15 cellular contexts compared by ENCODE assay signal in the genomic region with DNA sequence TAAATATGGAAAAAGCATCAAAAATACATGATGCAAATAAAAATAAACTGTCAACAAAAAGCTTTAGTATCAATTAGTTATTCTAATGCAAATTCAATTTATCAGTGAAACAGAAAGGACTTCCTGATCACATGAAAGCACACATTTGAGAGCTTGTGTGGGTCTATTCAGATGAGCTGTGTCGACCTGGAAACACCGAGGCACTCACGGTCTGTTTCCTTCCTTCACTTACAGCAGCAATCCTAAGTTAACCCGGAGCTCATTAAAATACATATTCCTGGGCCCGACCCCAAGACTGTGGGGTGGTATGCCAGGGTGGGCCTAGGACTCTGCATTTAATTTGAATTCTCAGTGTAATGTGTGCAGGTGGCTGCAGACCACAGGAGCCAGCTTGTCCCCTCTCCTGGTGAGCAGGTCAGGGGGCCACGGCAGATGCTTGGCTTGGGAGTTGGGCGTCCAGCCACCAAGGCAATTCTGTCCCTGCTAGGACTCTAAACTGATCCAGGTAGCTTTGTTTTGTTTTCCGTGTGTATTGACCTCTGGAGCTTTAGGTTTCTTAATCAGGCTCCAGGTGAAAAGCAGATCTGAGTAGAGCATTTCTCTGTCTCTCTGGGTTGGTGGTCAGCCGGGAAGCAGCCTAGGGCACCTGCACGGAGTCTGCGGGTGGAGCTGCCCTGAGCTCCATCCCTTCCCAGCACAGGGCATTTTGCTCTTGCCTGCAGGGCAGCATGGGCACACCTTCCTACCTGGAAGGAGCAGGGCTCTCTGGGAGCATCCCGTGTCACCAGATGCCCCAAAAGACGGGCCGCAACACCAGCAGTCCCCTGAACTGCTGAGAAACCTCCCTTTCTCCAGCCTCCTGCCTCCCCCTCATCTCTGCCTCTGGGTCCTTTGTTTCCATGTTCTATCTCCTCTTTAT. TPM values are rescaled to one million over a fixed set of nuclear protein-coding genes. Genes with fewer than 3 reads are reported as not detected.
DNase-seq lines count a peak whose midpoint lies in the region; ATAC-seq and TF ChIP-seq lines count a peak whose summit lies in the region.
"Had no signal": no experiment of that assay in that cellular context is flagged by ENCODE, and none has a peak within 500 bp of the region (broad histone marks: within the 10 kb centered on the region; RNA-seq: fewer than 3 reads in every experiment).

No MANE protein-coding gene starts in this region.

- H3K27me3 Mint-ChIP-seq in CD4-positive, alpha-beta T cell: no peaks in the 10 kb centered on the region
- H3K27me3 Mint-ChIP-seq in activated CD8-positive, alpha-beta memory T cell treated with anti-CD3 and anti-CD28 coated beads, Interleukin-2, amount 10 ng/mL, durations not matched to agents 7 days and 5 days: no peaks in the 10 kb centered on the region
- no peaks in the 10 kb centered on the region for H3K27me3 Mint-ChIP-seq in osteocyte (ENCODE audit: unreplicated experiment)

- peak overlapping the region; percentile 42 for H3K27ac ChIP-seq in CD4-positive, alpha-beta T cell (ENCODE audit: low read depth, low read length)
- no peak overlapping the region for H3K27ac ChIP-seq in mesenchymal stem cell (ENCODE audit: low read length, poor library complexity, severe bottlenecking)
- H3K27ac ChIP-seq: C4-2B, epithelial cell of prostate had no signal

- H3K23ac ChIP-seq in mesenchymal stem cell (ENCODE audit: low read length in 2 of 2): peak overlapping the region in 1 of 2 experiments; percentile 56

- no peak overlapping the region for H3K9ac ChIP-seq in mesenchymal stem cell (ENCODE audit: low read length)
- H3K9ac ChIP-seq: SK-N-SH had no signal

- TF ChIP-seq POLR2A in GM19099 (IDR thresholded peaks at IDR 0.05; ENCODE audit: extremely low read depth, insufficient read length, low read depth): peak; percentile 35

- H3K4me3 Mint-ChIP-seq in CD4-positive, alpha-beta T cell: peak overlapping the region; percentile 77
- H3K4me3 Mint-ChIP-seq in activated CD8-positive, alpha-beta memory T cell treated with anti-CD3 and anti-CD28 coated beads, Interleukin-2, amount 10 ng/mL, durations not matched to agents 7 days and 5 days: peak overlapping the region; percentile 69
- no peak overlapping the region for H3K4me3 Mint-ChIP-seq in osteocyte (ENCODE audit: unreplicated experiment)
- H3K4me3 Mint-ChIP-seq: brain, mesothelial cell of epicardium had no signal

- no peak overlapping the region for H2BK15ac ChIP-seq in mesenchymal stem cell (ENCODE audit: low read depth, poor library complexity, severe bottlenecking)

- H3K9me3 Mint-ChIP-seq in CD4-positive, alpha-beta T cell: no peaks in the 10 kb centered on the region
- no peaks in the 10 kb centered on the region for H3K9me3 Mint-ChIP-seq in activated CD8-positive, alpha-beta memory T cell treated with anti-CD3 and anti-CD28 coated beads, Interleukin-2, amount 10 ng/mL, durations not matched to agents 7 days and 5 days (ENCODE audit: low read depth)
- no peaks in the 10 kb centered on the region for H3K9me3 Mint-ChIP-seq in osteocyte (ENCODE audit: unreplicated experiment)
- H3K9me3 Mint-ChIP-seq: mesothelial cell of epicardium had no signal

- H4K91ac ChIP-seq in mesenchymal stem cell (ENCODE audit: low read length): peak overlapping the region; percentile 12

- H3K4me2 ChIP-seq in mesenchymal stem cell (ENCODE audit: low read length, poor library complexity, severe bottlenecking): no peak overlapping the region
- H3K4me2 ChIP-seq: SK-N-SH had no signal

- peaks cover 24% of the 10 kb centered on the region for H3K79me1 ChIP-seq in mesenchymal stem cell (replicated peaks; ENCODE audit: low read length, poor library complexity, severe bottlenecking)

- H2BK120ac ChIP-seq in mesenchymal stem cell (ENCODE audit: low read depth, low read length): peak overlapping the region; percentile 15

- H3K14ac ChIP-seq in mesenchymal stem cell (ENCODE audit: low read length in 2 of 2): peak overlapping the region in 1 of 2 experiments; percentile 84

- H3K4me3 ChIP-seq in mesenchymal stem cell (ENCODE audit: insufficient read depth in 1 of 2, low read depth in 1 of 2, low read length in 2 of 2): no peak overlapping the region

- peak overlapping the region in 1 of 2 experiments; percentile 73 for H3K4ac ChIP-seq in mesenchymal stem cell (ENCODE audit: low read depth in 1 of 2, low read length in 2 of 2)

- intact Hi-C loops in CD4-positive, alpha-beta T cell (cut with DNase I, micrococcal nuclease): loop anchor here (2.0 to 5.0 kb wide), 2 partner anchors 15 to 121 kb away; no protein-coding TSS in a partner anchor

- H2AK5ac ChIP-seq in mesenchymal stem cell (ENCODE audit: low read length, severe bottlenecking): peak overlapping the region; percentile 23

- H4K8ac ChIP-seq in mesenchymal stem cell (ENCODE audit: low read length): no peak overlapping the region

- no peaks in the 10 kb centered on the region for H3K9me3 ChIP-seq in CD4-positive, alpha-beta T cell (ENCODE audit: control insufficient read depth, low read length)
- H3K9me3 ChIP-seq in mesenchymal stem cell (ENCODE audit: control insufficient read depth, low read length): no peaks in the 10 kb centered on the region
- H3K9me3 ChIP-seq: SK-N-SH had no signal

- DNase-seq in CD4-positive, alpha-beta T cell: no peak
- peak; percentile 42 for DNase-seq in activated CD8-positive, alpha-beta memory T cell treated with anti-CD3 and anti-CD28 coated beads, Interleukin-2, amount 10 ng/mL, durations not matched to agents 7 days and 5 days
- DNase-seq in mesenchymal stem cell: no peak
- DNase-seq in NOMO-1 (lab: John Stamatoyannopoulos, UW; ENCODE audit: unreplicated experiment in 2 of 2): no peak
- no peak for DNase-seq in osteocyte (ENCODE audit: extremely low spot score, unreplicated experiment)
- DNase-seq: NCI-H1092, NCI-H526 treated with DMSO at 0.1 percent for 48 hours, SK-N-SH had no signal

- peaks cover 99% of the 10 kb centered on the region for H3K4me1 Mint-ChIP-seq in CD4-positive, alpha-beta T cell (ENCODE audit: low read depth)
- H3K4me1 Mint-ChIP-seq in activated CD8-positive, alpha-beta memory T cell treated with anti-CD3 and anti-CD28 coated beads, Interleukin-2, amount 10 ng/mL, durations not matched to agents 7 days and 5 days: peaks cover 83% of the 10 kb centered on the region
- H3K4me1 Mint-ChIP-seq in osteocyte (ENCODE audit: unreplicated experiment): peaks cover 38% of the 10 kb centered on the region

- peaks cover 52% of the 10 kb centered on the region for H3K36me3 Mint-ChIP-seq in CD4-positive, alpha-beta T cell (ENCODE audit: low read depth)
- peaks cover 57% of the 10 kb centered on the region for H3K36me3 Mint-ChIP-seq in activated CD8-positive, alpha-beta memory T cell treated with anti-CD3 and anti-CD28 coated beads, Interleukin-2, amount 10 ng/mL, durations not matched to agents 7 days and 5 days
- peaks cover 7% of the 10 kb centered on the region for H3K36me3 Mint-ChIP-seq in osteocyte (ENCODE audit: unreplicated experiment)

- no peak for ATAC-seq in CD4-positive, alpha-beta T cell (ENCODE audit: poor library complexity)
- ATAC-seq in activated CD8-positive, alpha-beta memory T cell treated with anti-CD3 and anti-CD28 coated beads, Interleukin-2, amount 10 ng/mL, durations not matched to agents 7 days and 5 days: peak; percentile 12
- ATAC-seq in GM18520 (IDR thresholded peaks at IDR 0.05; ENCODE audit: unreplicated experiment): no peak
- ATAC-seq in GM21381 (IDR thresholded peaks at IDR 0.05; ENCODE audit: unreplicated experiment): no peak

- no peak overlapping the region for H3K18ac ChIP-seq in mesenchymal stem cell (ENCODE audit: low read depth in 1 of 2, low read length in 2 of 2)

- peaks cover 3 to 19% of the 10 kb centered on the region in 2 experiments for H3K36me3 ChIP-seq in mesenchymal stem cell (ENCODE audit: control insufficient read depth in 1 of 2, insufficient read depth in 2 of 2, low read depth in 1 of 2, low read length in 2 of 2)

- WGBS in mesenchymal stem cell: 96% methylated on average over 13 of the region's 14 CpGs

- H2BK5ac ChIP-seq in mesenchymal stem cell (ENCODE audit: low read depth, low read length, poor library complexity, severe bottlenecking): no peak overlapping the region

- no peaks in the 10 kb centered on the region for H3K27me3 ChIP-seq in CD4-positive, alpha-beta T cell (ENCODE audit: control insufficient read depth, insufficient read depth, low read length)
- H3K27me3 ChIP-seq in mesenchymal stem cell (ENCODE audit: control insufficient read depth in 1 of 2, insufficient read depth in 1 of 2, low read length in 2 of 2): no peaks in the 10 kb centered on the region

- peaks cover 22% of the 10 kb centered on the region for H3K4me1 ChIP-seq in mesenchymal stem cell (ENCODE audit: control insufficient read depth, insufficient read depth, low read depth, low read length)

- POLR2A ChIA-PET in CD4-positive, alpha-beta T cell (lab: Charles Lee): interaction anchor here (0.9 to 4.8 kb wide), 17 partner anchors 8 to 123 kb away, joined by 3 to 33 read pairs (median 5); partner anchors contain the start of gene MBP

- CTCF ChIA-PET in CD4-positive, alpha-beta T cell (lab: Charles Lee): interaction anchor here (1.0 kb wide), 2 partner anchors 15 to 88 kb away, joined by 3 read pairs; no protein-coding TSS in a partner anchor
- CTCF ChIA-PET in activated CD8-positive, alpha-beta memory T cell treated with anti-CD3 and anti-CD28 coated beads, Interleukin-2, amount 10 ng/mL, durations not matched to agents 7 days and 5 days (lab: Charles Lee): interaction anchor here (0.8 to 2.6 kb wide), 23 partner anchors 9 to 140 kb away, joined by 3 to 12 read pairs (median 5); no protein-coding TSS in a partner anchor

- TF ChIP-seq CTCF in CD4-positive, alpha-beta T cell (IDR thresholded peaks at IDR 0.05): no peak
- TF ChIP-seq CTCF in osteocyte (IDR thresholded peaks at IDR 0.05): no peak

- H3K27ac Mint-ChIP-seq in CD4-positive, alpha-beta T cell: peak overlapping the region; percentile 83
- peak overlapping the region; percentile 79 for H3K27ac Mint-ChIP-seq in activated CD8-positive, alpha-beta memory T cell treated with anti-CD3 and anti-CD28 coated beads, Interleukin-2, amount 10 ng/mL, durations not matched to agents 7 days and 5 days
- no peak overlapping the region for H3K27ac Mint-ChIP-seq in osteocyte (ENCODE audit: unreplicated experiment)
- H3K27ac Mint-ChIP-seq: brain, mesothelial cell of epicardium had no signal

- no peak overlapping the region for H2AFZ ChIP-seq in mesenchymal stem cell (ENCODE audit: low read depth, low read length)

- H2BK12ac ChIP-seq in mesenchymal stem cell (ENCODE audit: low read length in 2 of 2): peak overlapping the region in 1 of 2 experiments; percentile 48

RNA-seq across cellular contexts. Expression of gene MBP, which starts 9.0 kb away (rescaled TPM):
- 10 to 100 TPM; 75.4 to 79.2 TPM for total RNA-seq in CD4-positive, alpha-beta T cell
- 100 to 1,000 TPM in 1 of 2 experiments, 10 to 100 TPM in 1; 94.7 to 101 TPM for total RNA-seq in activated CD8-positive, alpha-beta memory T cell treated with anti-CD3 and anti-CD28 coated beads, Interleukin-2, amount 10 ng/mL, durations not matched to agents 7 days and 5 days
- polyA plus RNA-seq in mesenchymal stem cell (2013, experiment 1 of 2): 7.6 TPM
- 8.8 TPM for polyA plus RNA-seq in mesenchymal stem cell (2013, experiment 2 of 2)
- total RNA-seq in osteocyte: 13.8 and 18.6 TPM in 2 replicates
